Comparison of ENCODE assay signal across 8 cellular contexts in genomic region chr19:49118565-49119410, GRCh38. TPM values are rescaled to one million over a fixed set of nuclear protein-coding genes. Genes with fewer than 3 reads are reported as not detected.
DNase-seq lines count a peak whose midpoint lies in the region; ATAC-seq and TF ChIP-seq lines count a peak whose summit lies in the region.

Gene C19orf73, minus strand, starts transcription at chr19:49119143. Its CDS starts 121 bp downstream, at chr19:49119022.

- H2AFZ ChIP-seq in GM23338: peak within 1 kb of the TSS; percentile 90

- H3K9me3 Mint-ChIP-seq in GM23338: no peaks in the 10 kb centered on the region
- H3K9me3 Mint-ChIP-seq in activated T-helper 17 cell treated with anti-CD3 and anti-CD28 coated beads, Interleukin-2, amount 50 U/mL, for 72 hours: no peaks in the 10 kb centered on the region
- H3K9me3 Mint-ChIP-seq in natural killer cell treated with Interleukin-12 subunit alpha and Interleukin-12 subunit beta and Interleukin-15 and Interleukin-18, amount 100 ng/mL, for 72 hours: no peaks in the 10 kb centered on the region

- H3K9me2 ChIP-seq in GM23338 (ENCODE audit: insufficient read depth): no peaks in the 10 kb centered on the region

- DNase-seq in EL: peak; percentile 93
- peak; percentile 96 for DNase-seq in GM23338 (ENCODE audit: low spot score)
- DNase-seq in Kasumi-1 (lab: John Stamatoyannopoulos, UW): peak; percentile 94
- DNase-seq in RPMI7951 (ENCODE audit: low read depth): peak; percentile 92
- peak; percentile 87 for DNase-seq in fibroblast of mammary gland (ENCODE audit: low read depth)
- DNase-seq in natural killer cell treated with Interleukin-12 subunit alpha and Interleukin-12 subunit beta and Interleukin-15 and Interleukin-18, amount 100 ng/mL, for 72 hours (ENCODE audit: low spot score): peak; percentile 97
- peak; percentile 91 for DNase-seq in stimulated activated naive CD4-positive, alpha-beta T cell treated with Interleukin-2 at 50 U/mL for 16 hours (lab: John Stamatoyannopoulos, UW)

- no peaks in the 10 kb centered on the region; the same call in 1 of the 2 replicates for H4K20me1 ChIP-seq in GM23338 (replicated peaks; ENCODE audit: insufficient read depth)

- no peak within 1 kb of the TSS for H3K27ac ChIP-seq in GM23338 (ENCODE audit: low read depth)

- peak within 1 kb of the TSS; percentile 84 for H3K4me3 ChIP-seq in GM23338
- H3K4me3 ChIP-seq in fibroblast of mammary gland (ENCODE audit: control insufficient read depth, low read depth, low read length): peak within 1 kb of the TSS; percentile 63

- H3K4me1 ChIP-seq in GM23338 (ENCODE audit: insufficient read depth): peaks cover 8% of the 10 kb centered on the region

- no peaks in the 10 kb centered on the region for H3K79me2 ChIP-seq in GM23338 (replicated peaks; ENCODE audit: insufficient read depth)

- H3K27ac Mint-ChIP-seq in GM23338: peak within 1 kb of the TSS; percentile 38
- peak within 1 kb of the TSS; percentile 89 for H3K27ac Mint-ChIP-seq in activated T-helper 17 cell treated with anti-CD3 and anti-CD28 coated beads, Interleukin-2, amount 50 U/mL, for 72 hours
- H3K27ac Mint-ChIP-seq in natural killer cell treated with Interleukin-12 subunit alpha and Interleukin-12 subunit beta and Interleukin-15 and Interleukin-18, amount 100 ng/mL, for 72 hours: peak within 1 kb of the TSS; percentile 86 to 94

- peaks cover 12% of the 10 kb centered on the region for H3K4me1 Mint-ChIP-seq in GM23338
- peaks cover 19% of the 10 kb centered on the region for H3K4me1 Mint-ChIP-seq in activated T-helper 17 cell treated with anti-CD3 and anti-CD28 coated beads, Interleukin-2, amount 50 U/mL, for 72 hours
- H3K4me1 Mint-ChIP-seq in natural killer cell treated with Interleukin-12 subunit alpha and Interleukin-12 subunit beta and Interleukin-15 and Interleukin-18, amount 100 ng/mL, for 72 hours (ENCODE audit: low read depth in 2 of 2): peaks cover 25 to 29% of the 10 kb centered on the region in 2 donors

- H3K27me3 ChIP-seq in GM23338 (ENCODE audit: insufficient read depth): peaks cover 40% of the 10 kb centered on the region

- no peaks in the 10 kb centered on the region for H3K36me3 ChIP-seq in GM23338 (ENCODE audit: insufficient read depth)

- peak within 1 kb of the TSS; percentile 91 for H3K4me2 ChIP-seq in GM23338

- H3K4me3 Mint-ChIP-seq in GM23338: peak within 1 kb of the TSS; percentile 73
- peak within 1 kb of the TSS; percentile 87 for H3K4me3 Mint-ChIP-seq in activated T-helper 17 cell treated with anti-CD3 and anti-CD28 coated beads, Interleukin-2, amount 50 U/mL, for 72 hours
- peak within 1 kb of the TSS; percentile 91 for H3K4me3 Mint-ChIP-seq in natural killer cell treated with Interleukin-12 subunit alpha and Interleukin-12 subunit beta and Interleukin-15 and Interleukin-18, amount 100 ng/mL, for 72 hours

- H3F3A ChIP-seq in GM23338 (replicated peaks; ENCODE audit: low read depth): peaks cover 5% of the 10 kb centered on the region

- ATAC-seq in GM23338: peak; percentile 67
- peak; percentile 85 for ATAC-seq in activated T-helper 17 cell treated with anti-CD3 and anti-CD28 coated beads, Interleukin-2, amount 50 U/mL, for 72 hours (replicated peaks)
- ATAC-seq in natural killer cell treated with Interleukin-12 subunit alpha and Interleukin-12 subunit beta and Interleukin-15 and Interleukin-18, amount 100 ng/mL, for 72 hours: peak; percentile 89 to 93

- H3K36me3 Mint-ChIP-seq in GM23338 (ENCODE audit: low read depth): no peaks in the 10 kb centered on the region; the same call in 2 of the 3 replicates
- no peaks in the 10 kb centered on the region for H3K36me3 Mint-ChIP-seq in activated T-helper 17 cell treated with anti-CD3 and anti-CD28 coated beads, Interleukin-2, amount 50 U/mL, for 72 hours (ENCODE audit: low read depth)
- H3K36me3 Mint-ChIP-seq in natural killer cell treated with Interleukin-12 subunit alpha and Interleukin-12 subunit beta and Interleukin-15 and Interleukin-18, amount 100 ng/mL, for 72 hours: no peaks in the 10 kb centered on the region

- H3K27me3 Mint-ChIP-seq in GM23338 (ENCODE audit: insufficient read depth, low read depth, poor library complexity): peaks cover 53% of the 10 kb centered on the region
- H3K27me3 Mint-ChIP-seq in activated T-helper 17 cell treated with anti-CD3 and anti-CD28 coated beads, Interleukin-2, amount 50 U/mL, for 72 hours: peaks cover 5% of the 10 kb centered on the region
- H3K27me3 Mint-ChIP-seq in natural killer cell treated with Interleukin-12 subunit alpha and Interleukin-12 subunit beta and Interleukin-15 and Interleukin-18, amount 100 ng/mL, for 72 hours: peaks cover 10 to 11% of the 10 kb centered on the region in 2 donors

- TF ChIP-seq CTCF in GM23338 (conservative IDR thresholded peaks at IDR 0.05; ENCODE audit: low read depth in 2 of 2) (no peak), fibroblast of mammary gland (conservative IDR thresholded peaks at IDR 0.05; ENCODE audit: control insufficient read depth, insufficient read depth, low read depth, low read length) (no peak)

TF ChIP-seq in GM23338, 12 proteins besides CTCF, POLR2A, EP300 and RAD21 (continues in another document):
- TF ChIP-seq JUNB (IDR thresholded peaks at IDR 0.05; ENCODE audit: unreplicated experiment) (no peak), CREB1 (CRISPR knock-in tag; IDR thresholded peaks at IDR 0.05; ENCODE audit: low read depth) (peak; percentile 48), ZNF114 (CRISPR knock-in tag; IDR thresholded peaks at IDR 0.05) (no peak), POLR2AphosphoS5 (IDR thresholded peaks at IDR 0.05; ENCODE audit: low read depth) (peak; percentile 59), EZH2 (IDR thresholded peaks at IDR 0.05; ENCODE audit: low read depth, unreplicated experiment) (no peak)
- TF ChIP-seq, protein P1, sequence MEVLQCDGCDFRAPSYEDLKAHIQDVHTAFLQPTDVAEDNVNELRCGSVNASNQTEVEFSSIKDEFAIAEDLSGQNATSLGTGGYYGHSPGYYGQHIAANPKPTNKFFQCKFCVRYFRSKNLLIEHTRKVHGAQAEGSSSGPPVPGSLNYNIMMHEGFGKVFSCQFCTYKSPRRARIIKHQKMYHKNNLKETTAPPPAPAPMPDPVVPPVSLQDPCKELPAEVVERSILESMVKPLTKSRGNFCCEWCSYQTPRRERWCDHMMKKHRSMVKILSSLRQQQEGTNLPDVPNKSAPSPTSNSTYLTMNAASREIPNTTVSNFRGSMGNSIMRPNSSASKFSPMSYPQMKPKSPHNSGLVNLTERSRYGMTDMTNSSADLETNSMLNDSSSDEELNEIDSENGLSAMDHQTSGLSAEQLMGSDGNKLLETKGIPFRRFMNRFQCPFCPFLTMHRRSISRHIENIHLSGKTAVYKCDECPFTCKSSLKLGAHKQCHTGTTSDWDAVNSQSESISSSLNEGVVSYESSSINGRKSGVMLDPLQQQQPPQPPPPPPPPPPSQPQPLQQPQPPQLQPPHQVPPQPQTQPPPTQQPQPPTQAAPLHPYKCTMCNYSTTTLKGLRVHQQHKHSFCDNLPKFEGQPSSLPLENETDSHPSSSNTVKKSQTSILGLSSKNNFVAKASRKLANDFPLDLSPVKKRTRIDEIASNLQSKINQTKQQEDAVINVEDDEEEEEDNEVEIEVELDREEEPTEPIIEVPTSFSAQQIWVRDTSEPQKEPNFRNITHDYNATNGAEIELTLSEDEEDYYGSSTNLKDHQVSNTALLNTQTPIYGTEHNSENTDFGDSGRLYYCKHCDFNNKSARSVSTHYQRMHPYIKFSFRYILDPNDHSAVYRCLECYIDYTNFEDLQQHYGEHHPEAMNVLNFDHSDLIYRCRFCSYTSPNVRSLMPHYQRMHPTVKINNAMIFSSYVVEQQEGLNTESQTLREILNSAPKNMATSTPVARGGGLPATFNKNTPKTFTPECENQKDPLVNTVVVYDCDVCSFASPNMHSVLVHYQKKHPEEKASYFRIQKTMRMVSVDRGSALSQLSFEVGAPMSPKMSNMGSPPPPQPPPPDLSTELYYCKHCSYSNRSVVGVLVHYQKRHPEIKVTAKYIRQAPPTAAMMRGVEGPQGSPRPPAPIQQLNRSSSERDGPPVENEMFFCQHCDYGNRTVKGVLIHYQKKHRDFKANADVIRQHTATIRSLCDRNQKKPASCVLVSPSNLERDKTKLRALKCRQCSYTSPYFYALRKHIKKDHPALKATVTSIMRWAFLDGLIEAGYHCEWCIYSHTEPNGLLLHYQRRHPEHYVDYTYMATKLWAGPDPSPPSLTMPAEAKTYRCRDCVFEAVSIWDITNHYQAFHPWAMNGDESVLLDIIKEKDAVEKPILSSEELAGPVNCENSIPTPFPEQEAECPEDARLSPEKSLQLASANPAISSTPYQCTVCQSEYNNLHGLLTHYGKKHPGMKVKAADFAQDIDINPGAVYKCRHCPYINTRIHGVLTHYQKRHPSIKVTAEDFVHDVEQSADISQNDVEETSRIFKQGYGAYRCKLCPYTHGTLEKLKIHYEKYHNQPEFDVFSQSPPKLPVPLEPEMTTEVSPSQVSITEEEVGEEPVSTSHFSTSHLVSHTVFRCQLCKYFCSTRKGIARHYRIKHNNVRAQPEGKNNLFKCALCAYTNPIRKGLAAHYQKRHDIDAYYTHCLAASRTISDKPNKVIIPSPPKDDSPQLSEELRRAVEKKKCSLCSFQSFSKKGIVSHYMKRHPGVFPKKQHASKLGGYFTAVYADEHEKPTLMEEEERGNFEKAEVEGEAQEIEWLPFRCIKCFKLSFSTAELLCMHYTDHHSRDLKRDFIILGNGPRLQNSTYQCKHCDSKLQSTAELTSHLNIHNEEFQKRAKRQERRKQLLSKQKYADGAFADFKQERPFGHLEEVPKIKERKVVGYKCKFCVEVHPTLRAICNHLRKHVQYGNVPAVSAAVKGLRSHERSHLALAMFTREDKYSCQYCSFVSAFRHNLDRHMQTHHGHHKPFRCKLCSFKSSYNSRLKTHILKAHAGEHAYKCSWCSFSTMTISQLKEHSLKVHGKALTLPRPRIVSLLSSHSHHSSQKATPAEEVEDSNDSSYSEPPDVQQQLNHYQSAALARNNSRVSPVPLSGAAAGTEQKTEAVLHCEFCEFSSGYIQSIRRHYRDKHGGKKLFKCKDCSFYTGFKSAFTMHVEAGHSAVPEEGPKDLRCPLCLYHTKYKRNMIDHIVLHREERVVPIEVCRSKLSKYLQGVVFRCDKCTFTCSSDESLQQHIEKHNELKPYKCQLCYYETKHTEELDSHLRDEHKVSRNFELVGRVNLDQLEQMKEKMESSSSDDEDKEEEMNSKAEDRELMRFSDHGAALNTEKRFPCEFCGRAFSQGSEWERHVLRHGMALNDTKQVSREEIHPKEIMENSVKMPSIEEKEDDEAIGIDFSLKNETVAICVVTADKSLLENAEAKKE (CRISPR knock-in tag; IDR thresholded peaks at IDR 0.05): no peak

RNA-seq across cellular contexts. Expression of gene C19orf73, which starts in this region (rescaled TPM):
- 2.6 and 8.1 TPM in 2 replicates for total RNA-seq in GM23338 (2014; rRNA removed; shearing (Covaris generic))
- 8.0 and 9.1 TPM in 2 replicates for polyA plus RNA-seq in GM23338 (2016; fragmentation: Nextera tagmentation; extraction: Ambion mirVana)
- total RNA-seq in RPMI7951 (2014; rRNA removed; shearing (Covaris generic)): 4.4 and 5.3 TPM in 2 replicates
- total RNA-seq in activated T-helper 17 cell treated with anti-CD3 and anti-CD28 coated beads, Interleukin-2, amount 50 U/mL, for 72 hours: 1 to 10 TPM in 1 of 2 donors, under 1 TPM in 1; 0.50 to 1.3 TPM
- 1 to 10 TPM in 1 of 2 donors, under 1 TPM in 1; 0.95 to 2.9 TPM for total RNA-seq in natural killer cell treated with Interleukin-12 subunit alpha and Interleukin-12 subunit beta and Interleukin-15 and Interleukin-18, amount 100 ng/mL, for 72 hours

Comparison
In these comparisons a context has a peak if more than half of its experiments do, and no peak if none do; other contexts are left out.
1. H3K27ac Mint-ChIP-seq: peak in every context shown above with its lines; median percentile 90 in natural killer cell treated with Interleukin-12 subunit alpha and Interleukin-12 subunit beta and Interleukin-15 and Interleukin-18, amount 100 ng/mL, for 72 hours; 89 in activated T-helper 17 cell treated with anti-CD3 and anti-CD28 coated beads, Interleukin-2, amount 50 U/mL, for 72 hours; 38 in GM23338.